1 cellular context compared by ENCODE assay signal in the genomic region with DNA sequence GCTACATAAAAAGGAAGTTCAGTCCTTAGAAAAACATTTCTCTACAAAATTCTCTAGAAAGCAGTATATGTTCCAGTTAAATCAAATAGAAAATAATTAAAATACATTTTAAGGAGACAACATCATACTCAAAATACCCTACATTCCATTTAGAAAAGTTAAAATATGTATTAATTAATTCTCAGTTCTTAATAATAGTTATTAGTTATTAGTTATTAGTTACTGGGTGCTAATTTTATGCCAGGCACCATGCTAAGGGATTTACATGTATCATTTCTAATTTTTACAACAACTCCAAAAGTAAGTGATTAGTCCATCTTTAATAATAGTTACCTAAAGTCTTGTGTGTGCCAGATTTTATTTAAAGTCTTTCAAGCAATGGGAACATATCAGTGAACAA.
TF ChIP-seq lines count a peak whose summit lies in the region.

No MANE protein-coding gene starts in this region.

TF ChIP-seq in K562, 482 proteins besides CTCF, POLR2A, EP300 and RAD21:
- TF ChIP-seq, protein P1, sequence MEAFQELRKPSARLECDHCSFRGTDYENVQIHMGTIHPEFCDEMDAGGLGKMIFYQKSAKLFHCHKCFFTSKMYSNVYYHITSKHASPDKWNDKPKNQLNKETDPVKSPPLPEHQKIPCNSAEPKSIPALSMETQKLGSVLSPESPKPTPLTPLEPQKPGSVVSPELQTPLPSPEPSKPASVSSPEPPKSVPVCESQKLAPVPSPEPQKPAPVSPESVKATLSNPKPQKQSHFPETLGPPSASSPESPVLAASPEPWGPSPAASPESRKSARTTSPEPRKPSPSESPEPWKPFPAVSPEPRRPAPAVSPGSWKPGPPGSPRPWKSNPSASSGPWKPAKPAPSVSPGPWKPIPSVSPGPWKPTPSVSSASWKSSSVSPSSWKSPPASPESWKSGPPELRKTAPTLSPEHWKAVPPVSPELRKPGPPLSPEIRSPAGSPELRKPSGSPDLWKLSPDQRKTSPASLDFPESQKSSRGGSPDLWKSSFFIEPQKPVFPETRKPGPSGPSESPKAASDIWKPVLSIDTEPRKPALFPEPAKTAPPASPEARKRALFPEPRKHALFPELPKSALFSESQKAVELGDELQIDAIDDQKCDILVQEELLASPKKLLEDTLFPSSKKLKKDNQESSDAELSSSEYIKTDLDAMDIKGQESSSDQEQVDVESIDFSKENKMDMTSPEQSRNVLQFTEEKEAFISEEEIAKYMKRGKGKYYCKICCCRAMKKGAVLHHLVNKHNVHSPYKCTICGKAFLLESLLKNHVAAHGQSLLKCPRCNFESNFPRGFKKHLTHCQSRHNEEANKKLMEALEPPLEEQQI (IDR thresholded peaks at IDR 0.05), result no peak
- peak; percentile 37; the same call in 1 of the 2 replicates for TF ChIP-seq ZNF232 (CRISPR knock-in tag; IDR thresholded peaks at IDR 0.05)
- TF ChIP-seq, protein P2, sequence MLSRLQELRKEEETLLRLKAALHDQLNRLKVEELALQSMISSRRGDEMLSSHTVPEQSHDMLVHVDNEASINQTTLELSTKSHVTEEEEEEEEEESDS (CRISPR knock-in tag; IDR thresholded peaks at IDR 0.05), result no peak
- TF ChIP-seq DACH1 (IDR thresholded peaks at IDR 0.05; ENCODE audit: partially characterized antibody), result peak; percentile 94
- no peak for TF ChIP-seq TBP (optimal IDR thresholded peaks at IDR 0.05; ENCODE audit: low read depth, low read length)
- TF ChIP-seq, protein P3, sequence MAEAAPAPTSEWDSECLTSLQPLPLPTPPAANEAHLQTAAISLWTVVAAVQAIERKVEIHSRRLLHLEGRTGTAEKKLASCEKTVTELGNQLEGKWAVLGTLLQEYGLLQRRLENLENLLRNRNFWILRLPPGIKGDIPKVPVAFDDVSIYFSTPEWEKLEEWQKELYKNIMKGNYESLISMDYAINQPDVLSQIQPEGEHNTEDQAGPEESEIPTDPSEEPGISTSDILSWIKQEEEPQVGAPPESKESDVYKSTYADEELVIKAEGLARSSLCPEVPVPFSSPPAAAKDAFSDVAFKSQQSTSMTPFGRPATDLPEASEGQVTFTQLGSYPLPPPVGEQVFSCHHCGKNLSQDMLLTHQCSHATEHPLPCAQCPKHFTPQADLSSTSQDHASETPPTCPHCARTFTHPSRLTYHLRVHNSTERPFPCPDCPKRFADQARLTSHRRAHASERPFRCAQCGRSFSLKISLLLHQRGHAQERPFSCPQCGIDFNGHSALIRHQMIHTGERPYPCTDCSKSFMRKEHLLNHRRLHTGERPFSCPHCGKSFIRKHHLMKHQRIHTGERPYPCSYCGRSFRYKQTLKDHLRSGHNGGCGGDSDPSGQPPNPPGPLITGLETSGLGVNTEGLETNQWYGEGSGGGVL (CRISPR knock-in tag; IDR thresholded peaks at IDR 0.05), result no peak
- no peak for TF ChIP-seq ZNF785 (CRISPR knock-in tag; IDR thresholded peaks at IDR 0.05)
